ENCODE assay signal across 34 cellular contexts in the genomic region with DNA sequence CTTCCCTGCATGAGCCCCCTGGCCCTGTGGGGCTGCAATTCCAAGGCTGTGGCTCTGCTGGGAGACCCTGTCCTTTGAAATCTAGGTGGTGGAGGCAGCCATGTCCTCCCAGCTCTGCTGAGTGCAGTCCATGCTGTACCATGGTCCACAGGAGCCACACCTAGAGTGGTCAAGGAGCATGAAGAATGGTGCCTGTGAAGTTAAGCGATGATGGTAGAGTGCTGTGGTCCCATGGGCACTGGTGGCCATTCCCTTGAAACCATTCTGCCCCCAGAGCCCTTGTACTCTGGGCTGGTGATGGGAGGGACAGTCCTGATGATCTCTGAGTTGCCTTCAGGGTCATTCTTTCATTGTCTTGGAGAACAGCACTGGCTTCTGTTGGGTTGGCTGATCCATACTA. TPM values are rescaled to one million over a fixed set of nuclear protein-coding genes. Genes with fewer than 3 reads are reported as not detected.
"Had no signal": no experiment of that assay in that cellular context is flagged by ENCODE, and none has a peak within 500 bp of the region (broad histone marks: within the 10 kb centered on the region; RNA-seq: fewer than 3 reads in every experiment).

No MANE protein-coding gene starts in this region.

- H3K4me1 ChIP-seq: adrenal gland, body of pancreas, breast epithelium had no signal

- H2AFZ ChIP-seq: PC-9 had no signal

- H3K4me2 ChIP-seq: PC-9 had no signal

- H3K36me3 ChIP-seq: adrenal gland, breast epithelium, SJCRH30, WERI-Rb-1 had no signal

- H3K4me3 ChIP-seq: adrenal gland, body of pancreas, breast epithelium, PC-9, SJCRH30, SK-N-MC had no signal

- H3K27me3 ChIP-seq: body of pancreas, breast epithelium, SJCRH30 had no signal

- DNase-seq: activated CD4-positive, alpha-beta T cell treated with anti-CD3 and anti-CD28 coated beads for 1 hour; activated CD4-positive, alpha-beta T cell treated with anti-CD3 and anti-CD28 coated beads, Interleukin-2, amount 10 ng/mL, durations not matched to agents 24 days and 14 days; activated CD4-positive, alpha-beta T cell treated with anti-CD3 and anti-CD28 coated beads, Interleukin-2, amount 50 U/mL, for 4 hours; activated CD4-positive, CD25-positive, alpha-beta regulatory T cell; activated CD8-positive, alpha-beta T cell treated with anti-CD3 and anti-CD28 coated beads for 36 hours; activated gamma-delta T cell; activated naive CD4-positive, alpha-beta T cell treated with anti-CD3 and anti-CD28 coated beads for 36 hours; activated T-cell treated with anti-CD3 and anti-CD28 coated beads, Interleukin-2, amount 50 U/mL, for 72 hours; body of pancreas; Karpas-422; KBM-7; NCI-H1105; NCI-H1417 treated with DMSO at 0.1 percent for 48 hours; NCI-H1930; NCI-H2081 treated with DMSO at 0.1 percent for 48 hours; NCI-H226; NCI-H510A; NCI-H526; NCI-H748 treated with DMSO at 0.1 percent for 48 hours; NK-92 treated with Interleukin-12 subunit alpha and Interleukin-12 subunit beta, amount 100 ng/mL, for 24 hours; PC-9; Right ventricle myocardium superior; SJCRH30; T1000; WERI-Rb-1 had no signal

- H3K27ac ChIP-seq: adrenal gland, body of pancreas, breast epithelium, PC-9, RWPE1, SJCRH30, SK-N-MC, WERI-Rb-1 had no signal

- FAIRE-seq: astrocyte, RCC 7860 had no signal

RNA-seq across cellular contexts. Expression of a gene that starts 55.3 kb away (rescaled TPM):
- total RNA-seq: cardiac septum, MCF 10A, OCI-LY7, PC-9, Right ventricle myocardium superior had no signal
